ENCODE assay signal across 1 cellular context in genomic region chr3:190513409-190514162, GRCh38.
TF ChIP-seq lines count a peak whose summit lies in the region.

TSS of gene IL1RAP (plus strand) at chr3:190514085. CDS start at chr3:190564290, 50,205 bp downstream.

TF ChIP-seq in A549, 52 proteins besides CTCF, POLR2A, EP300 and RAD21 (continued from another document):
- TF ChIP-seq REST (IDR thresholded peaks at IDR 0.05) (no peak), ZC3H11A (IDR thresholded peaks at IDR 0.05) (no peak), NFE2L2 (conservative IDR thresholded peaks at IDR 0.05; ENCODE audit: low read length) (no peak), GATA3 (IDR thresholded peaks at IDR 0.05; ENCODE audit: borderline replicate concordance) (no peak), BCL3 (IDR thresholded peaks at IDR 0.05) (0 out of 3 replicates have a peak, but pooled peaks have one; percentile 34), FOXS1 (CRISPR knock-in tag; IDR thresholded peaks at IDR 0.05) (no peak), BHLHE40 (IDR thresholded peaks at IDR 0.05; ENCODE audit: low read depth, low read length) (no peak), TFCP2L1 (CRISPR knock-in tag; IDR thresholded peaks at IDR 0.05) (no peak), RFX5 (IDR thresholded peaks at IDR 0.05) (no peak), SREBF2 (IDR thresholded peaks at IDR 0.05) (no peak), HDAC2 (IDR thresholded peaks at IDR 0.05) (no peak), ZNF302 (CRISPR knock-in tag; IDR thresholded peaks at IDR 0.05) (no peak), NPAS2 (CRISPR knock-in tag; IDR thresholded peaks at IDR 0.05; ENCODE audit: borderline replicate concordance) (no peak), ESRRA (IDR thresholded peaks at IDR 0.05; ENCODE audit: borderline replicate concordance, low read length) (no peak), ELK1 (IDR thresholded peaks at IDR 0.05; ENCODE audit: low read depth, low read length) (no peak), CHD4 (IDR thresholded peaks at IDR 0.05; ENCODE audit: borderline replicate concordance) (no peak), CBX2 (IDR thresholded peaks at IDR 0.05; ENCODE audit: borderline replicate concordance, low read depth) (no peak), PHF8 (IDR thresholded peaks at IDR 0.05; ENCODE audit: borderline replicate concordance, low read depth) (peak; percentile 50; the same call in 1 of the 2 replicates), CEBPB (IDR thresholded peaks at IDR 0.05) (peak; percentile 86 to 93)
TF ChIP-seq in A549: peak in this region for 7.
